Comparison of ENCODE assay signal across 18 cellular contexts in genomic region chr10:34423607-34424325, GRCh38.
"Had no signal": no experiment of that assay in that cellular context is flagged by ENCODE, and none has a peak within 500 bp of the region (broad histone marks: within the 10 kb centered on the region; RNA-seq: fewer than 3 reads in every experiment).

No MANE protein-coding gene starts in this region.

- H3K4me2 ChIP-seq: SK-N-SH had no signal

- H3K36me3 ChIP-seq: MG63 had no signal

- H3K9ac ChIP-seq: SK-N-SH had no signal

- H3K27me3 ChIP-seq: MG63 had no signal

- DNase-seq: Karpas-422, KG1, MG63, NCI-H1092, NCI-H1105 treated with DMSO at 0.1 percent for 48 hours, NCI-H1417 treated with DMSO at 0.1 percent for 48 hours, NCI-H146, NCI-H1694 treated with DMSO at 0.1 percent for 48 hours, NCI-H2081, NCI-H2107, NCI-H2227 treated with DMSO at 0.1 percent for 48 hours, NCI-H510A, NCI-H524 treated with DMSO at 0.1 percent for 48 hours, NCI-H69, NCI-H774, SK-N-SH, SW 1271 had no signal

- H3K27ac ChIP-seq: RWPE1 had no signal

- H3K4me3 ChIP-seq: MG63 had no signal

- H3K9me3 ChIP-seq: MG63, SK-N-SH had no signal
